ENCODE assay signal across 16 cellular contexts in the genomic region with DNA sequence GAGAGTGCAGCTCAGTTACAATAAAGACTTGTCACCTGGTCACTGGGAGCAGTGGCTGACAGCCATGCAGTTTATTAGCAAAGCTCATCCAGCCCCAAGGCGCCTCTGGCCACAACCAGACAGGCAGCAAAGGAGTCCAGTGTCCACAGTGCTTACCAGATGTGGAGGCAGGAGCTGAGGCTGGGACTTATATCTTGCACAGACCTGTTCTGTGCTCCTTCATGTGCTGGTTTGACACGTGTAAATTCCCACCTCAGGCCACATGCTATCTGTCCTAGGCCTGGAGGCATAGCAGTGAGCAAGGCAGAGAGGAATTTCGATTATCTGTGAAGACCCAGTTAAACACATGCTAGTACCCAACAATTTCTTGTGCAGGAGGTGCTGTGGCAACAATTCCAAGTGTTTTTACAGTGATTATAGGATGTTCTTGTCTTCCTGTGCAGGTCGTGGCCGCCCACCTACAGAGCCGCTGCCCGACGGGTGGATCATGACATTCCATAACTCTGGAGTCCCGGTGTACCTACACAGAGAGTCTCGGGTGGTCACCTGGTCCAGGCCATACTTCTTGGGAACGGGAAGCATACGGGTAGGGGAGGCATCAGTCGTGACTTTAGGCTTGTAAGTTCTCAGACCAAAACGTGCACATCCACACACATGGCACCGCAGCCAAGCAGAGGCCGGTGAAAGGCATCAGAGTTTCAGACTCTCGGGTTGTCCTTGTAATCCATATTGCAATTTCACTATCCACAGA. TPM values are rescaled to one million over a fixed set of nuclear protein-coding genes. Genes with fewer than 3 reads are reported as not detected.
DNase-seq lines count a peak whose midpoint lies in the region; ATAC-seq and TF ChIP-seq lines count a peak whose summit lies in the region.
"Had no signal": no experiment of that assay in that cellular context is flagged by ENCODE, and none has a peak within 500 bp of the region (broad histone marks: within the 10 kb centered on the region; RNA-seq: fewer than 3 reads in every experiment).

No MANE protein-coding gene starts in this region.

- H3K9me3 Mint-ChIP-seq in activated naive CD8-positive, alpha-beta T cell treated with anti-CD3 and anti-CD28 coated beads, Interleukin-2, amount 10 ng/mL, durations not matched to agents 7 days and 5 days, result no peaks in the 10 kb centered on the region
- H3K9me3 Mint-ChIP-seq: GM23338 had no signal

- H3K36me3 Mint-ChIP-seq in activated naive CD8-positive, alpha-beta T cell treated with anti-CD3 and anti-CD28 coated beads, Interleukin-2, amount 10 ng/mL, durations not matched to agents 7 days and 5 days, result peaks cover 42% of the 10 kb centered on the region

- H3K4me3 ChIP-seq in right cardiac atrium (ENCODE audit: low read length) (no peak overlapping the region), aorta (ENCODE audit: low read length in 2 of 2) (no peak overlapping the region), Peyer's patch (no peak overlapping the region)
- H3K4me3 ChIP-seq: GM23338, MG63 had no signal

- POLR2A ChIA-PET in activated naive CD8-positive, alpha-beta T cell treated with anti-CD3 and anti-CD28 coated beads, Interleukin-2, amount 10 ng/mL, durations not matched to agents 7 days and 5 days (lab: Charles Lee), result no interaction called here

- H3K9me3 ChIP-seq in right cardiac atrium (ENCODE audit: control insufficient read depth, low read length) (no peaks in the 10 kb centered on the region), aorta (ENCODE audit: control insufficient read depth, low read length) (no peaks in the 10 kb centered on the region), Peyer's patch (no peaks in the 10 kb centered on the region)
- H3K9me3 ChIP-seq: MG63 had no signal

- H3K27me3 ChIP-seq in right cardiac atrium (ENCODE audit: control insufficient read depth, insufficient read depth), result no peaks in the 10 kb centered on the region
- no peaks in the 10 kb centered on the region for H3K27me3 ChIP-seq in aorta (ENCODE audit: control insufficient read depth in 1 of 2, insufficient read depth in 2 of 2, low read length in 1 of 2)
- H3K27me3 ChIP-seq in Peyer's patch, result no peaks in the 10 kb centered on the region
- H3K27me3 ChIP-seq: MG63 had no signal

- H3K4me1 Mint-ChIP-seq in activated naive CD8-positive, alpha-beta T cell treated with anti-CD3 and anti-CD28 coated beads, Interleukin-2, amount 10 ng/mL, durations not matched to agents 7 days and 5 days, result peaks cover 26% of the 10 kb centered on the region

- intact Hi-C loops in Right ventricle myocardium superior (cut with DNase I) (no loop called here), right cardiac atrium (cut with DNase I) (no loop called here), aorta (cut with DNase I) (loop anchor here in 1 of 2 donors (10.0 kb wide), 1 partner anchor 115 kb away; no protein-coding TSS in a partner anchor)

- peak overlapping the region; percentile 23 for H3K27ac Mint-ChIP-seq in activated naive CD8-positive, alpha-beta T cell treated with anti-CD3 and anti-CD28 coated beads, Interleukin-2, amount 10 ng/mL, durations not matched to agents 7 days and 5 days
- H3K27ac Mint-ChIP-seq: GM23338 had no signal

- DNase-seq in Right ventricle myocardium superior (peak; percentile 16), right cardiac atrium (no peak), midbrain (lab: John Stamatoyannopoulos, UW) (peak; percentile 14), aorta (peak; percentile 36 to 39), Peyer's patch (no peak)
- DNase-seq in activated naive CD8-positive, alpha-beta T cell treated with anti-CD3 and anti-CD28 coated beads, Interleukin-2, amount 10 ng/mL, durations not matched to agents 7 days and 5 days, result no peak
- DNase-seq: DMS79, KG1, MG63, NCI-H1092 treated with DMSO at 0.1 percent for 48 hours, NCI-H1694, NCI-H69, PC-3 had no signal

- peaks cover 2 to 7% of the 10 kb centered on the region in 2 donors for H3K36me3 ChIP-seq in aorta (ENCODE audit: control insufficient read depth in 1 of 2, insufficient read depth in 2 of 2, low read length in 1 of 2)
- peaks cover 0 to 88% (median 0%) of the 10 kb centered on the region in 3 donors for H3K36me3 ChIP-seq in Peyer's patch

- WGBS in right cardiac atrium, result 90% methylated on average over 17 of the region's 17 CpGs
- 90% methylated on average over 17 of the region's 17 CpGs for WGBS in aorta, 2 donors

- no peak for TF ChIP-seq CTCF in Peyer's patch (IDR thresholded peaks at IDR 0.05)

- H3K4me1 ChIP-seq in right cardiac atrium (ENCODE audit: control insufficient read depth, insufficient read depth, low read length) (peaks cover 8% of the 10 kb centered on the region), aorta (ENCODE audit: control insufficient read depth in 1 of 2, insufficient read depth in 2 of 2, low read length in 2 of 2) (no peaks in the 10 kb centered on the region), Peyer's patch (peaks cover 0 to 7% (median 0%) of the 10 kb centered on the region in 4 donors)

- ATAC-seq in Right ventricle myocardium superior (ENCODE audit: poor library complexity) (no peak), right cardiac atrium (no peak), aorta (ENCODE audit: low FRiP score) (no peak), HG03571 (IDR thresholded peaks at IDR 0.05; ENCODE audit: unreplicated experiment) (no peak)
- no peak for ATAC-seq in activated naive CD8-positive, alpha-beta T cell treated with anti-CD3 and anti-CD28 coated beads, Interleukin-2, amount 10 ng/mL, durations not matched to agents 7 days and 5 days (ENCODE audit: low read depth)
- ATAC-seq: GM23338, PC-3 had no signal

- TF ChIP-seq POLR2A in Peyer's patch (IDR thresholded peaks at IDR 0.05), result no peak

- H3K27ac ChIP-seq in right cardiac atrium (ENCODE audit: low read length), result no peak overlapping the region
- H3K27ac ChIP-seq in aorta (ENCODE audit: low read depth in 1 of 2, low read length in 2 of 2), result no peak overlapping the region
- H3K27ac ChIP-seq in Peyer's patch, result no peak overlapping the region
- H3K27ac ChIP-seq: HL-60 had no signal

- no peak overlapping the region for H3K4me3 Mint-ChIP-seq in activated naive CD8-positive, alpha-beta T cell treated with anti-CD3 and anti-CD28 coated beads, Interleukin-2, amount 10 ng/mL, durations not matched to agents 7 days and 5 days
- H3K4me3 Mint-ChIP-seq: GM23338 had no signal

- H3K27me3 Mint-ChIP-seq in activated naive CD8-positive, alpha-beta T cell treated with anti-CD3 and anti-CD28 coated beads, Interleukin-2, amount 10 ng/mL, durations not matched to agents 7 days and 5 days, result no peaks in the 10 kb centered on the region

RNA-seq across cellular contexts. Expression of gene DGCR8, which starts 9.4 kb away (rescaled TPM):
- total RNA-seq in Right ventricle myocardium superior, result 15.4 TPM
- 10 to 100 TPM; 15.5 to 18.6 (median 17.0) TPM for total RNA-seq in right cardiac atrium
- polyA plus RNA-seq in right cardiac atrium, result 11.2 TPM
- 10 to 100 TPM; 54.3 to 54.5 TPM for total RNA-seq in activated naive CD8-positive, alpha-beta T cell treated with anti-CD3 and anti-CD28 coated beads, Interleukin-2, amount 10 ng/mL, durations not matched to agents 7 days and 5 days
- 10 to 100 TPM; 31.9 to 43.9 TPM for total RNA-seq in aorta
- polyA plus RNA-seq in aorta, result 10 to 100 TPM in 1 of 2 donors, 1 to 10 TPM in 1; 5.5 to 22.5 TPM
- 100 to 1,000 TPM in 1 of 4 donors, 10 to 100 TPM in 3; 40.6 to 138 (median 64.9) TPM for total RNA-seq in Peyer's patch

RNA-seq across cellular contexts. Expression of gene RANBP1, which starts 26.5 kb away (rescaled TPM):
- total RNA-seq in Right ventricle myocardium superior (32.7 TPM), right cardiac atrium (10 to 100 TPM; 32.5 to 46.8 (median 39.5) TPM), aorta (10 to 100 TPM; 49.8 to 54.7 TPM), Peyer's patch (100 to 1,000 TPM; 103 to 203 (median 163) TPM)
- polyA plus RNA-seq in right cardiac atrium (33.3 TPM), aorta (10 to 100 TPM; 57.6 to 75.0 TPM)
- 100 to 1,000 TPM; 190 to 203 TPM for total RNA-seq in activated naive CD8-positive, alpha-beta T cell treated with anti-CD3 and anti-CD28 coated beads, Interleukin-2, amount 10 ng/mL, durations not matched to agents 7 days and 5 days

RNA-seq across cellular contexts. Expression of gene TRMT2A, which starts 27.6 kb away (rescaled TPM):
- total RNA-seq in Right ventricle myocardium superior, result 21.9 TPM
- total RNA-seq in right cardiac atrium, result 10 to 100 TPM; 23.1 to 32.0 (median 29.7) TPM
- 23.1 TPM for polyA plus RNA-seq in right cardiac atrium
- total RNA-seq in activated naive CD8-positive, alpha-beta T cell treated with anti-CD3 and anti-CD28 coated beads, Interleukin-2, amount 10 ng/mL, durations not matched to agents 7 days and 5 days, result 100 to 1,000 TPM; 107 to 118 TPM
- total RNA-seq in aorta, result 10 to 100 TPM; 42.5 to 49.8 TPM
- polyA plus RNA-seq in aorta, result 100 to 1,000 TPM in 1 of 2 donors, 10 to 100 TPM in 1; 15.9 to 152 TPM
- 100 to 1,000 TPM in 1 of 4 donors, 10 to 100 TPM in 3; 26.8 to 134 (median 86.9) TPM for total RNA-seq in Peyer's patch

RNA-seq across cellular contexts. Expression of gene ZDHHC8, which starts 42.2 kb away (rescaled TPM):
- total RNA-seq in Right ventricle myocardium superior (39.2 TPM), right cardiac atrium (10 to 100 TPM; 49.1 to 64.7 (median 55.7) TPM), aorta (10 to 100 TPM; 56.0 to 71.9 TPM), Peyer's patch (10 to 100 TPM in 3 of 4 donors, 1 to 10 TPM in 1; 4.1 to 37.0 (median 22.6) TPM)
- polyA plus RNA-seq in right cardiac atrium (34.2 TPM), aorta (10 to 100 TPM in 1 of 2 donors, 1 to 10 TPM in 1; 6.3 to 37.1 TPM)
- 10 to 100 TPM; 64.1 to 66.9 TPM for total RNA-seq in activated naive CD8-positive, alpha-beta T cell treated with anti-CD3 and anti-CD28 coated beads, Interleukin-2, amount 10 ng/mL, durations not matched to agents 7 days and 5 days

Comparison
In these comparisons a context has a peak if more than half of its experiments do, and no peak if none do; other contexts are left out.
1. DNase-seq: peak in Right ventricle myocardium superior (single experiment), midbrain (single experiment) and aorta (2 of 2); none in right cardiac atrium (0 of 3), activated naive CD8-positive, alpha-beta T cell treated with anti-CD3 and anti-CD28 coated beads, Interleukin-2, amount 10 ng/mL, durations not matched to agents 7 days and 5 days (single experiment) and Peyer's patch (0 of 3).